Comparison of ENCODE assay signal across 9 cellular contexts in the genomic region with DNA sequence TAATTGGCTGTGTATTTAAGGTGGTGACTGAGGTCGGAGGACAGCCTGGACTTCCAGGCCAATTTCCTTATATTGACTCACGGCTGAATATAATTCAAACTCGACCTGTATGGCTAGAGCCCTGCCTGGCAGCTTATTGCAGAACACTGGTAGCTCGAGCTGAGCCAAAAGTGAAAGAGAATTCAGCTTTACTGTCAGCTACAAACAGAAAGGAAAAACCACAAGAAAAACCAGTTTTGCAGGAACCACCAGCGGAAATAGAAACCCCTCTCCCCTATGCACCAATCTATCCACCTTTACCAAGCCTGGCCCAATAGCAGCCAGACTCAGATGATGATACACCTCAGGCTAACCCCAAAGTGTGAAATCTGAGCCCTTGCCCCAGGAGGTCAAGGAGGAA.
A peak's percentile ranks its signal among the peaks of the same experiment; 100 is the strongest.
DNase-seq lines count a peak whose midpoint lies in the region; ATAC-seq and FAIRE-seq lines count a peak whose summit lies in the region.
"Had no signal": no experiment of that assay in that cellular context is flagged by ENCODE, and none has a peak within 500 bp of the region (broad histone marks: within the 10 kb centered on the region; RNA-seq: fewer than 3 reads in every experiment).

No MANE protein-coding gene starts in this region.

- H3K27ac ChIP-seq in small intestine (ENCODE audit: low read depth in 1 of 2, low read length in 1 of 2) = peak overlapping the region in 1 of 2 donors; percentile 97

- ATAC-seq in GM19372 (IDR thresholded peaks at IDR 0.05; ENCODE audit: low read depth, unreplicated experiment) = peak; percentile 52
- no peak for ATAC-seq in HG03025 (IDR thresholded peaks at IDR 0.05; ENCODE audit: low FRiP score, unreplicated experiment)
- ATAC-seq in GM19328 (IDR thresholded peaks at IDR 0.05; ENCODE audit: unreplicated experiment) = no peak

- no peaks in the 10 kb centered on the region for H3K9me3 Mint-ChIP-seq in dendritic cell treated with granulocyte-macrophage colony-stimulating factor and Interleukin-4, amounts not matched to agents 40 ng/mL and 50 ng/mL, for 4 days
- H3K9me3 Mint-ChIP-seq: neural crest cell had no signal

- peak overlapping the region; percentile 92 for H3K27ac Mint-ChIP-seq in dendritic cell treated with granulocyte-macrophage colony-stimulating factor and Interleukin-4, amounts not matched to agents 40 ng/mL and 50 ng/mL, for 4 days

- no peaks in the 10 kb centered on the region for H3K36me3 ChIP-seq in small intestine (ENCODE audit: control insufficient read depth in 2 of 2, insufficient read depth in 2 of 2, low read length in 2 of 2)

- H3K4me1 Mint-ChIP-seq in dendritic cell treated with granulocyte-macrophage colony-stimulating factor and Interleukin-4, amounts not matched to agents 40 ng/mL and 50 ng/mL, for 4 days (ENCODE audit: low read depth) = peaks cover 47% of the 10 kb centered on the region
- H3K4me1 Mint-ChIP-seq: neural crest cell had no signal

- intact Hi-C loops in dendritic cell treated with granulocyte-macrophage colony-stimulating factor and Interleukin-4, amounts not matched to agents 40 ng/mL and 50 ng/mL, for 4 days (cut with micrococcal nuclease) = loop anchor here (10.0 kb wide), 2 partner anchors 69 to 159 kb away; partner anchors contain the start of genes RPS4Y1 and ZFY

- H3K36me3 Mint-ChIP-seq in dendritic cell treated with granulocyte-macrophage colony-stimulating factor and Interleukin-4, amounts not matched to agents 40 ng/mL and 50 ng/mL, for 4 days (ENCODE audit: low read depth) = peaks cover 35% of the 10 kb centered on the region

- peaks cover 0 to 9% of the 10 kb centered on the region in 2 donors for H3K4me1 ChIP-seq in small intestine (ENCODE audit: control insufficient read depth in 2 of 2, insufficient read depth in 1 of 2, low read depth in 1 of 2, low read length in 1 of 2)

- no peaks in the 10 kb centered on the region for H3K9me3 ChIP-seq in small intestine (ENCODE audit: control insufficient read depth, low read depth)

- peak overlapping the region; percentile 89 for H3K4me3 Mint-ChIP-seq in dendritic cell treated with granulocyte-macrophage colony-stimulating factor and Interleukin-4, amounts not matched to agents 40 ng/mL and 50 ng/mL, for 4 days
- H3K4me3 Mint-ChIP-seq: neural crest cell had no signal

- WGBS in small intestine, 3 donors = 0 to 3% methylated on average over 5 of the region's 5 CpGs; no CpG with 5 or more reads in 1 of the 3 donors

- no peaks in the 10 kb centered on the region for H3K27me3 ChIP-seq in small intestine (ENCODE audit: control insufficient read depth in 2 of 2, insufficient read depth in 2 of 2, low read length in 2 of 2)

- DNase-seq in LoVo (ENCODE audit: low spot score) (peak; percentile 43), small intestine (peak; percentile 69), DMS 273 (lab: John Stamatoyannopoulos, UW; ENCODE audit: unreplicated experiment) (no peak), NOMO-1 treated with dmso at 0.1 percent for 144 hours (lab: John Stamatoyannopoulos, UW; ENCODE audit: unreplicated experiment) (no peak)

- FAIRE-seq in small intestine (lab: Jason Lieb, UNC) = no peak

- no peaks in the 10 kb centered on the region for H3K27me3 Mint-ChIP-seq in dendritic cell treated with granulocyte-macrophage colony-stimulating factor and Interleukin-4, amounts not matched to agents 40 ng/mL and 50 ng/mL, for 4 days

- peak overlapping the region in 1 of 2 donors; percentile 19 for H3K4me3 ChIP-seq in small intestine (ENCODE audit: low read depth in 1 of 2, low read length in 2 of 2)

Comparison
In these comparisons a context has a peak if more than half of its experiments do, and no peak if none do; other contexts are left out.
1. DNase-seq: peak in LoVo (single experiment) and small intestine (single experiment); none in DMS 273 (single experiment) and NOMO-1 treated with dmso at 0.1 percent for 144 hours (single experiment).